ENCODE assay signal across 23 cellular contexts in the genomic region with DNA sequence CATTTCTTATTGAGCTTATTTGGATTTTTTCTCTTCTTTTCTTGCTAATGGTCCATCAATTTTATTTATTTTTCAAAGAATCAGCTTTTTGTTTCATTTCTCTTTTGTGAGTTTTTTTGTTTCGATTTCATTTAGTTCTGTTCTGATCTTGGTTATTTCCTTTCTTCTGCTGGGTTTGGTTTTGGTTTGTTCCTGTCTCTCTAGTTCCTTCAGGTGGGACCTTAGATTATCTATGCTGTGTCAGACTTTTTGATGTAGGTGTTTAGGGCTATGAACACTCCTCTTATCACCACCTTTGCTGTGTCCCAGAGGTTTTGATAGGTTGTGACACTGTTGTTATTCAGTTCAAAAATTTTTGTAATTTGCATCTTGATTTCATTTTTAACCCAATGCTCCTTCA.
"Had no signal": no experiment of that assay in that cellular context is flagged by ENCODE, and none has a peak within 500 bp of the region (broad histone marks: within the 10 kb centered on the region; RNA-seq: fewer than 3 reads in every experiment).

No MANE protein-coding gene starts in this region.

- H3K9me3 ChIP-seq: gastrocnemius medialis, lower lobe of right lung, mucosa of descending colon had no signal

- DNase-seq: dermis blood vessel endothelial cell; dorsolateral prefrontal cortex; effector CD4-positive, alpha-beta T cell; effector memory CD4-positive, alpha-beta T cell; erythroblast; esophagus squamous epithelium; foreskin fibroblast; foreskin melanocyte; gastrocnemius medialis; glutamatergic neuron; head of caudate nucleus; heart right ventricle; hippocampal formation; left cardiac atrium; left lung; left ventricle myocardium superior; lower lobe of right lung; mesenchymal stem cell; mucosa of descending colon had no signal

- H3K4me3 ChIP-seq: coronary artery, dorsolateral prefrontal cortex, esophagus squamous epithelium, gastrocnemius medialis, heart right ventricle, left lung, lower lobe of right lung, mucosa of descending colon had no signal

- H3K4me1 ChIP-seq: esophagus squamous epithelium, gastrocnemius medialis, heart right ventricle, left lung, lower lobe of right lung had no signal

- H3K4me1 Mint-ChIP-seq: mesothelial cell of epicardium had no signal

- H3K4me3 Mint-ChIP-seq: mesothelial cell of epicardium had no signal

- H3K36me3 Mint-ChIP-seq: mesothelial cell of epicardium had no signal

- H3K27ac Mint-ChIP-seq: mesothelial cell of epicardium had no signal

- H3K27me3 ChIP-seq: esophagus squamous epithelium, gastrocnemius medialis, heart right ventricle, left lung had no signal

- ATAC-seq: esophagus mucosa, gastrocnemius medialis, heart right ventricle, left cardiac atrium, left lung, left ventricle myocardium superior, lower lobe of right lung, mucosa of descending colon had no signal

- H3K27ac ChIP-seq: coronary artery, dorsolateral prefrontal cortex, epithelial cell of prostate, esophagus squamous epithelium, gastrocnemius medialis, heart right ventricle, left lung, lower lobe of right lung had no signal

- H3K36me3 ChIP-seq: esophagus squamous epithelium, gastrocnemius medialis, heart right ventricle, left lung, lower lobe of right lung had no signal
